ENCODE assay signal across 22 cellular contexts in the genomic region with DNA sequence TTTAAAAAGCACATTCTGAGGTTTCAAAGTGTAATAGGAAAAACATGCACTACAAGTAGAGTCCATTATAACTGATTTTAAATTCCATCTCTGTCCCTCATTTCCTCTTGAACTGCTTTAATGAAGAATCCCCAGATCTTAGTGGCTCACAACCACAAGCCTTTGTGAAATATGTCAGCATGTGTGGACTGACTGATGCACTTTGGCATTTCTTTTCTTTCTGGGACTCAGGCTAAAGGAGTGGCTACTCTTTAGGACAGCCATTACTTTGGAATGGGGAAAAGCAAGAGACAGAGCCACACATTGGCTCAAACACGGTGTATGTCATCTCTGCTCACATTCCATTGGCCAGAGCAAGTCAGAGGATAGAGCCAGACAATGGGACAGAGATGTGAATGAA.
DNase-seq lines count a peak whose midpoint lies in the region; ATAC-seq, FAIRE-seq and TF ChIP-seq lines count a peak whose summit lies in the region.
"Had no signal": no experiment of that assay in that cellular context is flagged by ENCODE, and none has a peak within 500 bp of the region (broad histone marks: within the 10 kb centered on the region; RNA-seq: fewer than 3 reads in every experiment).

No MANE protein-coding gene starts in this region.

- H3K9me3 ChIP-seq in HepG2 (ENCODE audit: low read length), result peaks cover 64% of the 10 kb centered on the region
- H3K9me3 ChIP-seq in right lobe of liver, result no peaks in the 10 kb centered on the region
- H3K9me3 ChIP-seq: Caco-2, HAP-1 had no signal

- POLR2A ChIA-PET in HepG2 (lab: Yijun Ruan, JAX), result no interaction called here

- no peak for TF ChIP-seq EP300 in HepG2 (IDR thresholded peaks at IDR 0.05; ENCODE audit: low read depth in 2 of 2, low read length in 2 of 2)
- TF ChIP-seq EP300 in HepG2 (CRISPR knock-in tag; IDR thresholded peaks at IDR 0.05; ENCODE audit: borderline replicate concordance), result no peak

- ATAC-seq in HepG2, result no peak
- no peak for ATAC-seq in right lobe of liver
- ATAC-seq: CD8-positive, alpha-beta T cell had no signal

- DNase-seq in HepG2 (ENCODE audit: low spot score), result no peak
- DNase-seq in right lobe of liver, result no peak
- DNase-seq in astrocyte of the hippocampus (ENCODE audit: low read depth, low spot score), result peak; percentile 77
- DNase-seq in kidney tubule cell (ENCODE audit: low spot score), result peak; percentile 94
- DNase-seq in stimulated activated CD4-positive, alpha-beta T cell treated with anti-CD3 and anti-CD28 coated beads, Interleukin-4, amount 100 ng/mL, for 1 hour, result no peak
- no peak for DNase-seq in GM13977 (ENCODE audit: low spot score)
- DNase-seq in erythroblast (lab: John Stamatoyannopoulos, UW), result no peak
- DNase-seq: Caco-2; CD4-positive, CD25-positive, alpha-beta regulatory T cell; CD8-positive, alpha-beta T cell; DMS53; DMS79 treated with DMSO at 0.1 percent for 48 hours; GF-D8; GOT3; HFFc6 had no signal

- no peaks in the 10 kb centered on the region for H3K4me1 ChIP-seq in HepG2 (ENCODE audit: insufficient read depth, low read length)
- H3K4me1 ChIP-seq in right lobe of liver, result no peaks in the 10 kb centered on the region
- H3K4me1 ChIP-seq: BLaER1, Caco-2, HAP-1 had no signal

- TF ChIP-seq CTCF in HepG2 (CRISPR knock-in tag; IDR thresholded peaks at IDR 0.05), result no peak
- no peak for TF ChIP-seq CTCF in right lobe of liver (IDR thresholded peaks at IDR 0.05)
- no peak for TF ChIP-seq CTCF in GM13977 (IDR thresholded peaks at IDR 0.05; ENCODE audit: extremely low read depth, insufficient read depth, missing control alignments)

- no peak overlapping the region for H3K9ac ChIP-seq in HepG2 (ENCODE audit: insufficient read depth, low read depth, low read length)
- H3K9ac ChIP-seq: BLaER1 had no signal

- TF ChIP-seq POLR2A in HepG2 (IDR thresholded peaks at IDR 0.05; ENCODE audit: insufficient read depth in 1 of 2, low read depth in 2 of 2, low read length in 2 of 2) (no peak), right lobe of liver (IDR thresholded peaks at IDR 0.05) (no peak), erythroblast (IDR thresholded peaks at IDR 0.05; ENCODE audit: low read length) (no peak)

- H2AFZ ChIP-seq in HepG2 (ENCODE audit: low read length), result no peak overlapping the region

- no peaks in the 10 kb centered on the region for H3K36me3 ChIP-seq in HepG2 (replicated peaks in 1 of 2; ENCODE audit: control insufficient read depth in 1 of 2, insufficient read depth in 2 of 2, low read length in 2 of 2)
- no peaks in the 10 kb centered on the region for H3K36me3 ChIP-seq in right lobe of liver
- H3K36me3 ChIP-seq: BLaER1, HAP-1 had no signal

- H4K20me1 ChIP-seq in HepG2 (ENCODE audit: insufficient read depth, low read length), result no peaks in the 10 kb centered on the region
- H4K20me1 ChIP-seq: BLaER1 had no signal

- CTCF ChIA-PET in HepG2 (lab: Yijun Ruan, JAX; ENCODE audit: low intra/inter-chr PET ratio, low total read pairs), result no interaction called here

- intact Hi-C loops in HepG2 (cut with micrococcal nuclease; ENCODE audit: unreplicated experiment), result no loop called here
- intact Hi-C loops in right lobe of liver (cut with DNase I), result no loop called here

- H3K4me3 ChIP-seq in HepG2 (replicated peaks in 1 of 3; ENCODE audit: insufficient read depth in 1 of 3, low read depth in 2 of 3, low read length in 3 of 3) (no peak overlapping the region), right lobe of liver (no peak overlapping the region)
- H3K4me3 ChIP-seq: BLaER1, HAP-1 had no signal

- TF ChIP-seq RAD21 in HepG2 (CRISPR knock-in tag; IDR thresholded peaks at IDR 0.05), result no peak

- H3K27ac ChIP-seq in HepG2 (ENCODE audit: extremely low read length, insufficient read depth, low read length) (no peak overlapping the region), right lobe of liver (no peak overlapping the region)
- H3K27ac ChIP-seq: 22Rv1, BLaER1, C4-2B had no signal

- no TSS peak for BruUV-seq in HepG2 (replicated peaks; lab: Mats Ljungman, UMichigan)

- WGBS in HepG2 (ENCODE audit: low lambda C conversion rate), result 0% methylated on average over 1 of the region's 1 CpG
- 12% methylated on average over 1 of the region's 1 CpG for WGBS in right lobe of liver (ENCODE audit: insufficient coverage, low coverage, low lambda C conversion rate, missing lambda C conversion rate)

- H3K79me2 ChIP-seq in HepG2 (ENCODE audit: insufficient read depth, low read length), result no peaks in the 10 kb centered on the region

- no peak for FAIRE-seq in HepG2 (lab: Jason Lieb, UNC)
- FAIRE-seq: A204.1, GM12891, H54 had no signal

- no peak overlapping the region for H3K4me2 ChIP-seq in HepG2 (ENCODE audit: low read depth, low read length)
- H3K4me2 ChIP-seq: BLaER1 had no signal

- in situ Hi-C loops in HepG2 (cut with HindIII; ENCODE audit: extremely low pct_ligation_motif_present, low pct_unique_long_range_greater_than_20kb) (no loop called here), GM13977 (cut with MboI; ENCODE audit: low pct_unique_long_range_greater_than_20kb, low sequenced_read_pairs, unreplicated experiment) (no loop called here)

- H3K27me3 ChIP-seq in HepG2 (ENCODE audit: control insufficient read depth in 1 of 2, insufficient read depth in 2 of 2, low read length in 2 of 2) (no peaks in the 10 kb centered on the region), right lobe of liver (no peaks in the 10 kb centered on the region)
- H3K27me3 ChIP-seq: BLaER1 had no signal

TF ChIP-seq in HepG2, 621 proteins besides CTCF, POLR2A, EP300 and RAD21:
- TF ChIP-seq NFKBIZ (CRISPR knock-in tag; IDR thresholded peaks at IDR 0.05) (no peak), MNT (IDR thresholded peaks at IDR 0.05) (0 out of 2 replicates have a peak, but pooled peaks have one; percentile 13)

Comparison
In these comparisons a context has a peak if more than half of its experiments do, and no peak if none do; other contexts are left out.
1. DNase-seq: peak in astrocyte of the hippocampus (single experiment) and kidney tubule cell (single experiment); none in HepG2 (single experiment), right lobe of liver (0 of 3), stimulated activated CD4-positive, alpha-beta T cell treated with anti-CD3 and anti-CD28 coated beads, Interleukin-4, amount 100 ng/mL, for 1 hour (single experiment), GM13977 (single experiment) and erythroblast (0 of 2).